ENCODE assay signal across 8 cellular contexts in the genomic region with DNA sequence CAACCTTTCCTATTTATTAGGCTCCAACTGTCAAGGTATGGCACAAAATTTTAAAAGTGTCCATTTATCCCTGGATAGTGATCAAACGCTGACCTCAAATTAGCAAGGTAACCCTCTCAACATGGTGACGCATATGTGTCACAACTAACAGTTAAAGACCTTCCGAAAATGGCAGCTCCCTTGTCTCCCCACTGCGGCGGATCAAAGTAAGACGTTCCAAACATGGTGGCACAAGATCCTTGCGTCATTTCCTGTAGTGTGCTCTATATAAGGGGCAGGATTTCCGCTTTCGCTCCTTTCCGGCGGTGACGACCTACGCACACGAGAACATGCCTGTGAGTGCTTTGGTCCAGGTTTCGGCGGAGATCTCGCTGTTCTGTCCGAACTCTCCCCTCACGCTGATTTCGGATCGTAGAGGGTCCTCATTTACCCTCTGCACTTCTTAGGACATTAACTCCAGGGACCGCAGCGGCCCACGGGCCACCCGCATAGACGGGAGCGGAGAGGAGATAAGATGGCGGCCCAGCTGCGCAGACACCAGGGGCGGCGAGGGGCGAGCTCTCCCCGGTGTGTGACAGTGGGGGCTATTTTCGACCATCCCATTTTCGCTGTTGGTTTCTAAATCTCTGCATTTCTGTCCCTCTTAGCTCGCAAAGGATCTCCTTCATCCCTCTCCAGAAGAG. TPM values are rescaled to one million over a fixed set of nuclear protein-coding genes. Genes with fewer than 3 reads are reported as not detected.
DNase-seq lines count a peak whose midpoint lies in the region; TF ChIP-seq lines count a peak whose summit lies in the region.

Gene RPS27, plus strand, starts transcription at position 295 of the 683 bp plus-strand sequence. Its CDS starts 35 bp downstream, at position 330.

- TF ChIP-seq CTCF in MM.1S (IDR thresholded peaks at IDR 0.05; ENCODE audit: low read length), result no peak
- TF ChIP-seq CTCF in nephron progenitor cell (IDR thresholded peaks at IDR 0.05), result no peak
- TF ChIP-seq CTCF in stomach (IDR thresholded peaks at IDR 0.05), result no peak

- peak within 1 kb of the TSS; percentile 98 for H3K27ac Mint-ChIP-seq in nephron progenitor cell

- H3K9me2 ChIP-seq in MM.1S (replicated peaks; ENCODE audit: insufficient read depth, low read length), result no peaks in the 10 kb centered on the region

- peak; percentile 58 for TF ChIP-seq EP300 in stomach (IDR thresholded peaks at IDR 0.05)

- peaks cover 42% of the 10 kb centered on the region for H3K4me1 Mint-ChIP-seq in nephron progenitor cell

- H3K36me3 ChIP-seq in H7 (replicated peaks; ENCODE audit: control insufficient read depth, insufficient read depth, low read length) (peaks cover 17% of the 10 kb centered on the region), MM.1S (replicated peaks; ENCODE audit: insufficient read depth, low read length) (peaks cover 17% of the 10 kb centered on the region), stomach (peaks cover 24 to 40% (median 39%) of the 10 kb centered on the region in 4 donors)

- TF ChIP-seq POLR2A in stomach (IDR thresholded peaks at IDR 0.05), result peak in 2 of 4 donors; percentile 92 to 96

- H3K4me1 ChIP-seq in MM.1S (ENCODE audit: low read length) (peaks cover 15% of the 10 kb centered on the region), stomach (peaks cover 23 to 63% (median 42%) of the 10 kb centered on the region in 4 donors)

- H3K79me2 ChIP-seq in MM.1S (ENCODE audit: low read length), result peaks cover 21% of the 10 kb centered on the region

- H3K36me3 Mint-ChIP-seq in nephron progenitor cell (ENCODE audit: low read depth), result peaks cover 52% of the 10 kb centered on the region

- H3K4me2 ChIP-seq in MM.1S (ENCODE audit: low read depth, low read length), result peak within 1 kb of the TSS; percentile 60

- H3K27me3 ChIP-seq in H7 (ENCODE audit: control insufficient read depth, insufficient read depth, low read length) (no peaks in the 10 kb centered on the region), MM.1S (replicated peaks; ENCODE audit: insufficient read depth, low read length) (0 out of 2 replicates have a peak, but pooled peaks cover 3% of the 10 kb centered on the region), stomach (no peaks in the 10 kb centered on the region)

- H3K9me3 ChIP-seq in MM.1S (replicated peaks; ENCODE audit: insufficient read depth, low read length) (no peaks in the 10 kb centered on the region), stomach (no peaks in the 10 kb centered on the region)

- DNase-seq in EL, result peak; percentile 97
- DNase-seq in H7, result peak; percentile 90
- peak; percentile 100 for DNase-seq in MM.1S
- peak; percentile 98 for DNase-seq in SIG-M5 (lab: John Stamatoyannopoulos, UW)
- DNase-seq in activated gamma-delta T cell (lab: John Stamatoyannopoulos, UW), result peak; percentile 26
- DNase-seq in fibroblast of the conjunctiva (ENCODE audit: low read depth), result peak; percentile 98
- DNase-seq in nephron progenitor cell, result peak; percentile 77
- peak; percentile 90 for DNase-seq in stomach

- H3K9ac ChIP-seq in MM.1S (ENCODE audit: low read length), result peak within 1 kb of the TSS; percentile 92

- intact Hi-C loops in stomach (cut with DNase I; ENCODE audit: low total_unique reads), result no loop called here

- no peaks in the 10 kb centered on the region for H3K27me3 Mint-ChIP-seq in nephron progenitor cell (ENCODE audit: low read depth, poor library complexity)

- H3K27ac ChIP-seq in MM.1S (ENCODE audit: low read length), result peak within 1 kb of the TSS; percentile 63; the same call in 1 of the 2 replicates
- peak within 1 kb of the TSS; percentile 93 to 98 (median 97) for H3K27ac ChIP-seq in stomach

- peaks cover 7% of the 10 kb centered on the region for H3K9me3 Mint-ChIP-seq in nephron progenitor cell

- H2AFZ ChIP-seq in MM.1S (ENCODE audit: low read length), result peak within 1 kb of the TSS; percentile 64

- H3K4me3 Mint-ChIP-seq in nephron progenitor cell, result peak within 1 kb of the TSS; percentile 98

- 0 to 1% (median 0%) methylated on average over 24 to 36 of the region's 36 CpGs for WGBS in stomach, 5 donors

- no peaks in the 10 kb centered on the region for H4K20me1 ChIP-seq in MM.1S (ENCODE audit: insufficient read depth, low read length)

- H3K4me3 ChIP-seq in H7 (ENCODE audit: insufficient read depth, low read depth, low read length), result peak within 1 kb of the TSS; percentile 83
- H3K4me3 ChIP-seq in MM.1S (ENCODE audit: low read length), result peak within 1 kb of the TSS; percentile 89
- peak within 1 kb of the TSS; percentile 76 to 97 (median 88) for H3K4me3 ChIP-seq in stomach

- peaks cover 53% of the 10 kb centered on the region for H3F3A ChIP-seq in MM.1S (ENCODE audit: insufficient read depth, low read length)

RNA-seq across cellular contexts. Expression of gene RPS27, which starts in this region (rescaled TPM):
- 2,701 and 3,425 TPM in 2 replicates for total RNA-seq in H7 (2014; rRNA removed; shearing (Covaris generic))
- total RNA-seq in stomach, result 1,000 to 10,000 TPM in 3 of 5 donors, 100 to 1,000 TPM in 1, 10 to 100 TPM in 1; 43.4 to 3,158 (median 1,583) TPM
- over 10,000 TPM; 11,847 to 21,142 (median 13,702) TPM for polyA plus RNA-seq in stomach

Comparison
In these comparisons a context has a peak if more than half of its experiments do, and no peak if none do; other contexts are left out.
1. Peak in every context shown above with its lines: DNase-seq, H3K4me3 ChIP-seq and H3K27ac ChIP-seq.
2. DNase-seq: peak in every context shown above with its lines; median percentile 100 in MM.1S; 98 in SIG-M5; 98 in fibroblast of the conjunctiva; 97 in EL; 90 in H7; 90 in stomach; 77 in nephron progenitor cell; 26 in activated gamma-delta T cell.